8 cellular contexts compared by ENCODE assay signal in genomic region chr4:54233697-54234496, GRCh38. TPM values are rescaled to one million over a fixed set of nuclear protein-coding genes. Genes with fewer than 3 reads are reported as not detected.
DNase-seq lines count a peak whose midpoint lies in the region; ATAC-seq lines count a peak whose summit lies in the region.

No MANE protein-coding gene starts in this region.

- H3K4me1 Mint-ChIP-seq in activated CD4-positive, alpha-beta memory T cell treated with anti-CD3 and anti-CD28 coated beads, Interleukin-2, amount 10 ng/mL, durations not matched to agents 7 days and 5 days, result peaks cover 24% of the 10 kb centered on the region

- peaks cover 3% of the 10 kb centered on the region for H3K36me3 Mint-ChIP-seq in activated CD4-positive, alpha-beta memory T cell treated with anti-CD3 and anti-CD28 coated beads, Interleukin-2, amount 10 ng/mL, durations not matched to agents 7 days and 5 days (ENCODE audit: low read depth)

- H3K36me3 ChIP-seq in effector memory CD4-positive, alpha-beta T cell (ENCODE audit: control insufficient read depth, insufficient read depth, low read length), result no peaks in the 10 kb centered on the region

- peak overlapping the region; percentile 49 for H3K4me3 Mint-ChIP-seq in activated CD4-positive, alpha-beta memory T cell treated with anti-CD3 and anti-CD28 coated beads, Interleukin-2, amount 10 ng/mL, durations not matched to agents 7 days and 5 days

- no peaks in the 10 kb centered on the region for H3K9me3 Mint-ChIP-seq in activated CD4-positive, alpha-beta memory T cell treated with anti-CD3 and anti-CD28 coated beads, Interleukin-2, amount 10 ng/mL, durations not matched to agents 7 days and 5 days

- ATAC-seq in GM18511 (IDR thresholded peaks at IDR 0.05; ENCODE audit: unreplicated experiment) (peak; percentile 71), HG03139 (IDR thresholded peaks at IDR 0.05; ENCODE audit: unreplicated experiment) (peak; percentile 41)

- in situ Hi-C loops in ACHN (cut with HindIII; ENCODE audit: low pct_ligation_motif_present, low pct_unique_long_range_greater_than_20kb, low sequenced_read_pairs), result no loop called here

- peaks cover 38% of the 10 kb centered on the region for H3K27me3 ChIP-seq in effector memory CD4-positive, alpha-beta T cell (replicated peaks; ENCODE audit: control insufficient read depth, insufficient read depth, low read length, poor library complexity, severe bottlenecking)

- peaks cover 64% of the 10 kb centered on the region for H3K27me3 Mint-ChIP-seq in activated CD4-positive, alpha-beta memory T cell treated with anti-CD3 and anti-CD28 coated beads, Interleukin-2, amount 10 ng/mL, durations not matched to agents 7 days and 5 days

- POLR2A ChIA-PET in activated CD4-positive, alpha-beta memory T cell treated with anti-CD3 and anti-CD28 coated beads, Interleukin-2, amount 10 ng/mL, durations not matched to agents 7 days and 5 days (lab: Charles Lee), result no interaction called here

- CTCF ChIA-PET in activated CD4-positive, alpha-beta memory T cell treated with anti-CD3 and anti-CD28 coated beads, Interleukin-2, amount 10 ng/mL, durations not matched to agents 7 days and 5 days (lab: Charles Lee), result interaction anchor here (0.6 to 3.2 kb wide), 52 partner anchors 8 to 1319 kb away, joined by 3 to 59 read pairs (median 4); partner anchors contain the start of gene GSX2

- H3K4me3 ChIP-seq in effector memory CD4-positive, alpha-beta T cell (ENCODE audit: insufficient read depth, low read depth, low read length, poor library complexity, severe bottlenecking), result peak overlapping the region; percentile 59

- H3K27ac Mint-ChIP-seq in activated CD4-positive, alpha-beta memory T cell treated with anti-CD3 and anti-CD28 coated beads, Interleukin-2, amount 10 ng/mL, durations not matched to agents 7 days and 5 days, result no peak overlapping the region

- no peak overlapping the region for H3K27ac ChIP-seq in effector memory CD4-positive, alpha-beta T cell (ENCODE audit: insufficient read depth, low read length, poor library complexity, severe bottlenecking)

- H3K9me3 ChIP-seq in effector memory CD4-positive, alpha-beta T cell (ENCODE audit: control insufficient read depth, low read length), result no peaks in the 10 kb centered on the region

- peak; percentile 67 for DNase-seq in ACHN
- DNase-seq in NCI-H526 treated with DMSO at 0.1 percent for 48 hours (lab: John Stamatoyannopoulos, UW), result peak; percentile 67
- DNase-seq in activated CD4-positive, alpha-beta memory T cell treated with anti-CD3 and anti-CD28 coated beads, Interleukin-2, amount 10 ng/mL, durations not matched to agents 7 days and 5 days, result peak; percentile 69
- peak; percentile 31 to 54 (median 43) for DNase-seq in effector memory CD4-positive, alpha-beta T cell
- peak; percentile 83 for DNase-seq in medulla oblongata (ENCODE audit: extremely low spot score)
- DNase-seq in stimulated activated CD4-positive, alpha-beta T cell treated with anti-CD3 and anti-CD28 coated beads, TNF-alpha, amount 100 ng/mL, for 48 hours (ENCODE audit: low read depth in 3 of 3), result peak in 2 of 3 donors; percentile 34 to 50

- H3K4me1 ChIP-seq in effector memory CD4-positive, alpha-beta T cell (ENCODE audit: control insufficient read depth, insufficient read depth, low read length, poor library complexity, severe bottlenecking), result peaks cover 18% of the 10 kb centered on the region

RNA-seq across cellular contexts. Expression of gene PDGFRA, which starts 4.8 kb away (rescaled TPM):
- under 1 TPM; 0.45 to 0.68 TPM for total RNA-seq in activated CD4-positive, alpha-beta memory T cell treated with anti-CD3 and anti-CD28 coated beads, Interleukin-2, amount 10 ng/mL, durations not matched to agents 7 days and 5 days
